17 cellular contexts compared by ENCODE assay signal in the genomic region with DNA sequence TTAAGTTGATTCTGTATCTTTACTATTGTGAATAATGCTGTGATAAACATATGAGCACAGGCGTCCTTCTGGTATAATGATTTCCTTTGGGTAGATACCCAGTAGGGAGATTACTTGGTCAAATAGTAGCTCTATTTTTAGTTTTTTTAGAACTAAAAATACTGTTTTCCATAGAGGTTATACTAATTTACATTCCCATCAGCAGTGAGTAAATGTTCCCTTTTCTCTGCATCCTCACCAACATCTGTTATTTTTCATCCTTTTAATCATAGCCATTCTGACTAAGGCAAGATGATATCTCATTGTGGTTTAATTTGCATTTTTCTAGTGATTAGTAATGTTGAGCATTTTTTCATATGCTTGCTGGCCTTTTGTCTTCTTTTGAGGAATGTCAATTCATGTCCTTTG. TPM values are rescaled to one million over a fixed set of nuclear protein-coding genes. Genes with fewer than 3 reads are reported as not detected.
DNase-seq lines count a peak whose midpoint lies in the region; ATAC-seq and TF ChIP-seq lines count a peak whose summit lies in the region.
"Had no signal": no experiment of that assay in that cellular context is flagged by ENCODE, and none has a peak within 500 bp of the region (broad histone marks: within the 10 kb centered on the region; RNA-seq: fewer than 3 reads in every experiment).

No MANE protein-coding gene starts in this region.

- peak overlapping the region; percentile 53 for H2BK5ac ChIP-seq in IMR-90 (ENCODE audit: low read depth, low read length, poor library complexity, severe bottlenecking)

- TF ChIP-seq POLR2A in IMR-90 (IDR thresholded peaks at IDR 0.05; ENCODE audit: low read depth, low read length): no peak

- TF ChIP-seq RAD21 in IMR-90 (IDR thresholded peaks at IDR 0.05; ENCODE audit: low read length): no peak

- H3K27ac Mint-ChIP-seq in activated CD4-positive, alpha-beta T cell treated with anti-CD3 and anti-CD28 coated beads, Interleukin-2, amount 10 ng/mL, durations not matched to agents 24 days and 14 days: peak overlapping the region; percentile 82
- no peak overlapping the region for H3K27ac Mint-ChIP-seq in activated CD4-positive, alpha-beta T cell treated with anti-CD3 and anti-CD28 coated beads, Interleukin-2, amount 10 ng/mL, durations not matched to agents 7 days and 5 days

- no peak overlapping the region for H4K8ac ChIP-seq in IMR-90 (ENCODE audit: low read depth in 2 of 2, low read length in 2 of 2)

- no CpG with 5 or more reads among the region's 1 CpG for WGBS in IMR-90 (ENCODE audit: extremely low coverage in 2 of 2, insufficient read length in 1 of 2), 2 experiments

- H2BK120ac ChIP-seq in IMR-90 (ENCODE audit: low read depth, low read length): no peak overlapping the region

- no peak overlapping the region for H3K18ac ChIP-seq in IMR-90 (ENCODE audit: low read depth, low read length)

- H3K9ac ChIP-seq in IMR-90 (ENCODE audit: low read depth, low read length): no peak overlapping the region

- no peak overlapping the region for H2AFZ ChIP-seq in IMR-90 (replicated peaks; ENCODE audit: low read length, poor library complexity)

- no peaks in the 10 kb centered on the region for H3K27me3 ChIP-seq in IMR-90 (ENCODE audit: control insufficient read depth, insufficient read depth, low read length)
- H3K27me3 ChIP-seq in dorsolateral prefrontal cortex: no peaks in the 10 kb centered on the region
- H3K27me3 ChIP-seq: esophagus muscularis mucosa had no signal

- intact Hi-C loops in activated CD4-positive, alpha-beta T cell treated with anti-CD3 and anti-CD28 coated beads, Interleukin-2, amount 10 ng/mL, durations not matched to agents 24 days and 14 days (cut with micrococcal nuclease): loop anchor here (2.0 kb wide), 1 partner anchor 34 kb away; a partner anchor contains a TSS
- intact Hi-C loops in IMR-90 (cut with micrococcal nuclease) (no loop called here), dorsolateral prefrontal cortex (cut with DNase I) (no loop called here)

- peaks cover 4% of the 10 kb centered on the region for H3K4me1 ChIP-seq in IMR-90 (ENCODE audit: control insufficient read depth, insufficient read depth, low read length)
- H3K4me1 ChIP-seq: esophagus muscularis mucosa had no signal

- no peaks in the 10 kb centered on the region for H3K27me3 Mint-ChIP-seq in activated CD4-positive, alpha-beta T cell treated with anti-CD3 and anti-CD28 coated beads, Interleukin-2, amount 10 ng/mL, durations not matched to agents 24 days and 14 days
- no peaks in the 10 kb centered on the region for H3K27me3 Mint-ChIP-seq in activated CD4-positive, alpha-beta T cell treated with anti-CD3 and anti-CD28 coated beads, Interleukin-2, amount 10 ng/mL, durations not matched to agents 7 days and 5 days

- no peak for TF ChIP-seq CTCF in IMR-90 (conservative IDR thresholded peaks at IDR 0.05; ENCODE audit: low read depth, low read length)
- no peak for TF ChIP-seq CTCF in astrocyte of the spinal cord (IDR thresholded peaks at IDR 0.05; ENCODE audit: low read depth, low read length)
- no peak for TF ChIP-seq CTCF in dorsolateral prefrontal cortex (IDR thresholded peaks at IDR 0.05 in 54 of 56, conservative IDR thresholded peaks at IDR 0.05 in 2 of 56; ENCODE audit: low read depth in 1 of 56, partially characterized antibody in 56 of 56)

- no peak overlapping the region for H2AK9ac ChIP-seq in IMR-90 (replicated peaks; ENCODE audit: low read depth, low read length, poor library complexity)

- no peak for DNase-seq in activated CD4-positive, alpha-beta T cell treated with anti-CD3 and anti-CD28 coated beads, Interleukin-2, amount 10 ng/mL, durations not matched to agents 24 days and 14 days
- DNase-seq in activated CD4-positive, alpha-beta T cell treated with anti-CD3 and anti-CD28 coated beads, Interleukin-2, amount 10 ng/mL, durations not matched to agents 7 days and 5 days: no peak
- DNase-seq in IMR-90: peak; percentile 81
- peak; percentile 56 for DNase-seq in astrocyte of the spinal cord (ENCODE audit: low read depth, low spot score)
- DNase-seq in non-pigmented ciliary epithelial cell (ENCODE audit: low read depth): peak; percentile 51
- DNase-seq in dorsolateral prefrontal cortex: no peak
- DNase-seq in NCI-H446 treated with DMSO at 0.1 percent for 48 hours (lab: John Stamatoyannopoulos, UW): no peak
- DNase-seq: KG1; mesendoderm; NCI-H1694; NCI-H526 treated with DMSO at 0.1 percent for 48 hours; nucleus accumbens; stimulated activated naive CD4-positive, alpha-beta T cell treated with Interleukin-2 at 50 U/mL for 16 hours; T-helper 1 cell had no signal

- H3K27ac ChIP-seq in IMR-90 (ENCODE audit: insufficient read depth, low read length) (no peak overlapping the region), dorsolateral prefrontal cortex (no peak overlapping the region)
- H3K27ac ChIP-seq: esophagus muscularis mucosa had no signal

- H3K4me3 ChIP-seq in IMR-90 (ENCODE audit: insufficient read depth, low read depth, low read length) (no peak overlapping the region), astrocyte of the spinal cord (ENCODE audit: low read depth, low read length) (no peak overlapping the region), dorsolateral prefrontal cortex (no peak overlapping the region)
- H3K4me3 ChIP-seq: esophagus muscularis mucosa had no signal

- POLR2A ChIA-PET in activated CD4-positive, alpha-beta T cell treated with anti-CD3 and anti-CD28 coated beads, Interleukin-2, amount 10 ng/mL, durations not matched to agents 7 days and 5 days (lab: Charles Lee): no interaction called here
- POLR2A ChIA-PET in IMR-90 (lab: Charles Lee; ENCODE audit: unreplicated experiment): no interaction called here

- H3K4me1 Mint-ChIP-seq in activated CD4-positive, alpha-beta T cell treated with anti-CD3 and anti-CD28 coated beads, Interleukin-2, amount 10 ng/mL, durations not matched to agents 24 days and 14 days: peaks cover 13% of the 10 kb centered on the region
- H3K4me1 Mint-ChIP-seq in activated CD4-positive, alpha-beta T cell treated with anti-CD3 and anti-CD28 coated beads, Interleukin-2, amount 10 ng/mL, durations not matched to agents 7 days and 5 days: no peaks in the 10 kb centered on the region

- no peaks in the 10 kb centered on the region for H3K9me1 ChIP-seq in IMR-90 (ENCODE audit: insufficient read depth, low read length)

- ATAC-seq in IMR-90 (ENCODE audit: low read depth): peak; percentile 68
- no peak for ATAC-seq in GM19397 (IDR thresholded peaks at IDR 0.05; ENCODE audit: unreplicated experiment)
- ATAC-seq: Panc1 had no signal

- no peak overlapping the region for H3K4me2 ChIP-seq in IMR-90 (ENCODE audit: low read depth, low read length)

- dilution Hi-C loops in IMR-90 (cut with HindIII; ENCODE audit: low sequenced_read_pairs, unreplicated experiment): no loop called here

- peaks cover 0 to 5% of the 10 kb centered on the region in 2 experiments; a peak in 2 of 4 replicates for H3K79me1 ChIP-seq in IMR-90 (ENCODE audit: low read depth in 1 of 2, low read length in 2 of 2)

- H3K36me3 ChIP-seq in IMR-90 (ENCODE audit: control insufficient read depth, insufficient read depth, low read length): peaks cover 4% of the 10 kb centered on the region; the same call in 1 of the 2 replicates

- in situ Hi-C loops in IMR-90 (cut with MboI; ENCODE audit: low sequenced_read_pairs) (no loop called here), astrocyte of the spinal cord (cut with HindIII; ENCODE audit: low sequenced_read_pairs) (no loop called here)

- no peak overlapping the region for H4K5ac ChIP-seq in IMR-90 (ENCODE audit: low read depth, low read length)

- H3K14ac ChIP-seq in IMR-90 (replicated peaks; ENCODE audit: low read depth, low read length): no peak overlapping the region

- BruUV-seq in IMR-90 (replicated peaks; lab: Mats Ljungman, UMichigan): no TSS peak

- H4K20me1 ChIP-seq in IMR-90 (ENCODE audit: insufficient read depth, low read length): no peaks in the 10 kb centered on the region

- CTCF ChIA-PET in activated CD4-positive, alpha-beta T cell treated with anti-CD3 and anti-CD28 coated beads, Interleukin-2, amount 10 ng/mL, durations not matched to agents 7 days and 5 days (lab: Charles Lee): no interaction called here
- CTCF ChIA-PET in IMR-90 (lab: Yijun Ruan, JAX): interaction anchor here (0.6 to 0.7 kb wide), 3 partner anchors 152 to 260 kb away, joined by 3 read pairs; no protein-coding TSS in a partner anchor

- H3K9me3 ChIP-seq in IMR-90 (ENCODE audit: control insufficient read depth, insufficient read depth, low read length): peaks cover 3% of the 10 kb centered on the region; the same call in 1 of the 2 replicates
- H3K9me3 ChIP-seq: esophagus muscularis mucosa had no signal

- H2BK20ac ChIP-seq in IMR-90 (ENCODE audit: low read depth, low read length): no peak overlapping the region

- H2BK15ac ChIP-seq in IMR-90 (ENCODE audit: low read depth, low read length): no peak overlapping the region

- H3K4me3 Mint-ChIP-seq in activated CD4-positive, alpha-beta T cell treated with anti-CD3 and anti-CD28 coated beads, Interleukin-2, amount 10 ng/mL, durations not matched to agents 24 days and 14 days: peak overlapping the region; percentile 11
- H3K4me3 Mint-ChIP-seq in activated CD4-positive, alpha-beta T cell treated with anti-CD3 and anti-CD28 coated beads, Interleukin-2, amount 10 ng/mL, durations not matched to agents 7 days and 5 days: no peak overlapping the region

- H3K4ac ChIP-seq in IMR-90 (ENCODE audit: low read depth, low read length): no peak overlapping the region

- no peak overlapping the region for H4K91ac ChIP-seq in IMR-90 (ENCODE audit: insufficient read depth, low read depth, low read length)

- H3K9me3 Mint-ChIP-seq in activated CD4-positive, alpha-beta T cell treated with anti-CD3 and anti-CD28 coated beads, Interleukin-2, amount 10 ng/mL, durations not matched to agents 24 days and 14 days: peaks cover 3% of the 10 kb centered on the region
- H3K9me3 Mint-ChIP-seq in activated CD4-positive, alpha-beta T cell treated with anti-CD3 and anti-CD28 coated beads, Interleukin-2, amount 10 ng/mL, durations not matched to agents 7 days and 5 days: no peaks in the 10 kb centered on the region

- no peak overlapping the region for H3K56ac ChIP-seq in IMR-90 (ENCODE audit: extremely low read depth, insufficient read depth, low read length)

- peaks cover 33% of the 10 kb centered on the region for H3K36me3 Mint-ChIP-seq in activated CD4-positive, alpha-beta T cell treated with anti-CD3 and anti-CD28 coated beads, Interleukin-2, amount 10 ng/mL, durations not matched to agents 24 days and 14 days (ENCODE audit: low read depth)
- peaks cover 23% of the 10 kb centered on the region for H3K36me3 Mint-ChIP-seq in activated CD4-positive, alpha-beta T cell treated with anti-CD3 and anti-CD28 coated beads, Interleukin-2, amount 10 ng/mL, durations not matched to agents 7 days and 5 days (ENCODE audit: low read depth)

- no peak overlapping the region for H3K23ac ChIP-seq in IMR-90 (ENCODE audit: low read depth, low read length)

- no peak overlapping the region for H2AK5ac ChIP-seq in IMR-90 (ENCODE audit: low read depth, low read length)

RNA-seq across cellular contexts. Expression of a gene that starts 35.1 kb away (rescaled TPM):
- total RNA-seq in activated CD4-positive, alpha-beta T cell treated with anti-CD3 and anti-CD28 coated beads, Interleukin-2, amount 10 ng/mL, durations not matched to agents 24 days and 14 days: 67.2 and 69.2 TPM in 2 replicates
- total RNA-seq in activated CD4-positive, alpha-beta T cell treated with anti-CD3 and anti-CD28 coated beads, Interleukin-2, amount 10 ng/mL, durations not matched to agents 7 days and 5 days: 10 to 100 TPM; 26.7 to 35.0 TPM
- 10.6 and 20.0 TPM in 2 replicates for total RNA-seq in IMR-90 (2012; rRNA removed)
- 7.1 and 8.1 TPM in 2 replicates for polyA plus RNA-seq in IMR-90 (2012; rRNA removed)
- polyA plus RNA-seq in IMR-90 (2012; cell fraction: cytosol; rRNA removed): 0.82 and 1.8 TPM in 2 replicates
- polyA plus RNA-seq in IMR-90 (2012; cell fraction: nucleus; rRNA removed; ENCODE audit: low replicate concordance): 4.4 and 14.7 TPM in 2 replicates
- 10 to 100 TPM; 29.0 to 64.7 (median 45.8) TPM for total RNA-seq in dorsolateral prefrontal cortex

RNA-seq across cellular contexts. Expression of a gene that starts 35.2 kb away (rescaled TPM):
- total RNA-seq in activated CD4-positive, alpha-beta T cell treated with anti-CD3 and anti-CD28 coated beads, Interleukin-2, amount 10 ng/mL, durations not matched to agents 24 days and 14 days: 74.5 and 82.7 TPM in 2 replicates
- 10 to 100 TPM; 65.6 to 81.1 TPM for total RNA-seq in activated CD4-positive, alpha-beta T cell treated with anti-CD3 and anti-CD28 coated beads, Interleukin-2, amount 10 ng/mL, durations not matched to agents 7 days and 5 days
- 35.8 and 39.2 TPM in 2 replicates for total RNA-seq in IMR-90 (2012; rRNA removed)
- 48.7 and 66.8 TPM in 2 replicates for polyA plus RNA-seq in IMR-90 (2012; rRNA removed)
- polyA plus RNA-seq in IMR-90 (2012; cell fraction: cytosol; rRNA removed): 5.4 and 10.2 TPM in 2 replicates
- polyA plus RNA-seq in IMR-90 (2012; cell fraction: nucleus; rRNA removed; ENCODE audit: low replicate concordance): 49.9 and 616 TPM in 2 replicates
- total RNA-seq in dorsolateral prefrontal cortex: 10 to 100 TPM; 31.6 to 78.1 (median 54.7) TPM

RNA-seq across cellular contexts. Expression of a gene that starts 56.7 kb away (rescaled TPM):
- total RNA-seq in activated CD4-positive, alpha-beta T cell treated with anti-CD3 and anti-CD28 coated beads, Interleukin-2, amount 10 ng/mL, durations not matched to agents 24 days and 14 days: 11.1 and 12.2 TPM in 2 replicates
- 1 to 10 TPM; 7.7 to 7.8 TPM for total RNA-seq in activated CD4-positive, alpha-beta T cell treated with anti-CD3 and anti-CD28 coated beads, Interleukin-2, amount 10 ng/mL, durations not matched to agents 7 days and 5 days
- 6.8 and 8.3 TPM in 2 replicates for total RNA-seq in IMR-90 (2012; rRNA removed)
- polyA plus RNA-seq in IMR-90 (2012; rRNA removed): 4.1 and 5.0 TPM in 2 replicates
- 0.80 and 0.81 TPM in 2 replicates for polyA plus RNA-seq in IMR-90 (2012; cell fraction: cytosol; rRNA removed)
- 0.78 and 6.1 TPM in 2 replicates for polyA plus RNA-seq in IMR-90 (2012; cell fraction: nucleus; rRNA removed; ENCODE audit: low replicate concordance)
- 10 to 100 TPM in 49 of 120 experiments, 1 to 10 TPM in 71; 5.5 to 18.6 (median 9.7) TPM for total RNA-seq in dorsolateral prefrontal cortex

Comparison
In these comparisons a context has a peak if more than half of its experiments do, and no peak if none do; other contexts are left out.
1. DNase-seq: peak in IMR-90 (single experiment), astrocyte of the spinal cord (single experiment) and non-pigmented ciliary epithelial cell (single experiment); none in activated CD4-positive, alpha-beta T cell treated with anti-CD3 and anti-CD28 coated beads, Interleukin-2, amount 10 ng/mL, durations not matched to agents 24 days and 14 days (single experiment), activated CD4-positive, alpha-beta T cell treated with anti-CD3 and anti-CD28 coated beads, Interleukin-2, amount 10 ng/mL, durations not matched to agents 7 days and 5 days (single experiment), dorsolateral prefrontal cortex (0 of 10) and NCI-H446 treated with DMSO at 0.1 percent for 48 hours (single experiment).